In genomic region chr3:81585937-81586336, GRCh38 we compare ENCODE assay signal across 6 cellular contexts.
"Had no signal": no experiment of that assay in that cellular context is flagged by ENCODE, and none has a peak within 500 bp of the region (broad histone marks: within the 10 kb centered on the region; RNA-seq: fewer than 3 reads in every experiment).

No MANE protein-coding gene starts in this region.

- ATAC-seq: HepG2, K562 had no signal

- FAIRE-seq: HepG2, HTR-8/SVneo, K562 had no signal

- H3K27ac ChIP-seq: KMS-11 had no signal

- H3K4me3 ChIP-seq: K562 had no signal

- H3K4me2 ChIP-seq: KMS-11 had no signal

- H3K9ac ChIP-seq: KMS-11 had no signal

- DNase-seq: IMR-90, KBM-7 had no signal
